Comparison of ENCODE assay signal across 8 cellular contexts in the genomic region with DNA sequence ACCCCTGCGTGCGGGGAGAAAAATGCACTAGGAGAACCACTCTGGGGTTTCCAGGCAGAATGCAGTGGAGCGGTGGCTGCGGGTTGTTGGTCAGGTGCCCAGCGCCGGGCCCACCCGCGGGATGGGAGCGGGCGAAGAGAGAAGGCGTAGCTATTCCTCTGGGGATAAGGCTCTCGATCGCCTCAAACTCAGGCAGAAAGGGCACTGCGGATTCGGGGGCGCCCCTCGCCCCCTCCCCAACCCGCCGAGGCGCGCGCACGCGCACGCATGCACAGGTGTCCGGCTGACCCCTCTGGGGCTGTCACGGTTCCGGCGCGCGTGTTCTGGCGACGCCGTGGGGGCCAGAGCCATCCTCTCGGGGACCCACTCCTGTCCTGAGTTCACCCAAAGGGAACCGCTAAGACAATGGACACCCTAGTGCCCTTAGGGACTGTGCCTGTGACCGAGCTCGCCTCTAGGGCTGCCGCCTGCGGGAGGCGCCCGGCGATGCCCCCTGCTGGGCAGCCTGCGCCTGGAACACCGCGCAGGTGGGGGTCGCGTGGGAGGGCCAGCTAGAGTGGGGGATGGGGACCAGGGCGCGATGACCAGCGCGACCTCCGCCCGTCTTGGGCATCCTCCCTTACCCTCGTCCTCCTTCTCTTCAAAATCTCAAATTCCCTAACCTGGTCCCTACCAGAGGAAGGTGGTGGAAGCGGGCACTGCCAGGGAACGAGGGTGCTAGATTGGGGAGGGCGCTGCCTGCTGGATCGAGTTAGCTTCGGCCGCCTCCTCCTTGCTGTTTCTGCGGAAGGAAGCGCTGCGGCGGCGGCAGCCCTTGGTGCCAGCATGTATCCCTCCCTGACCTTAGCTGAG. TPM values are rescaled to one million over a fixed set of nuclear protein-coding genes. Genes with fewer than 3 reads are reported as not detected.
DNase-seq lines count a peak whose midpoint lies in the region; ATAC-seq and TF ChIP-seq lines count a peak whose summit lies in the region.

No MANE protein-coding gene starts in this region.

- POLR2A ChIA-PET in SK-N-SH (lab: Yijun Ruan, JAX), result interaction anchor here (0.9 to 6.9 kb wide), 12 partner anchors 14 to 174 kb away, joined by 3 to 93 read pairs (median 5); a partner anchor contains a TSS

- H3K4me3 ChIP-seq in MM.1S (ENCODE audit: low read length) (no peak overlapping the region), SK-N-SH (ENCODE audit: low read depth in 2 of 2, low read length in 1 of 2) (peak overlapping the region; percentile 50 to 51), neural progenitor cell (peak overlapping the region; percentile 38)

- peak overlapping the region; percentile 46 for H3K27ac Mint-ChIP-seq in activated CD8-positive, alpha-beta memory T cell treated with anti-CD3 and anti-CD28 coated beads, Interleukin-2, amount 10 ng/mL, durations not matched to agents 7 days and 5 days
- H3K27ac Mint-ChIP-seq in neural progenitor cell, result peak overlapping the region; percentile 88

- no peaks in the 10 kb centered on the region for H3K4me1 ChIP-seq in MM.1S (ENCODE audit: low read length)
- peaks cover 15 to 41% of the 10 kb centered on the region in 2 experiments for H3K4me1 ChIP-seq in SK-N-SH (ENCODE audit: control insufficient read depth in 1 of 2, insufficient read depth in 2 of 2, low read depth in 1 of 2, low read length in 1 of 2)
- peaks cover 47% of the 10 kb centered on the region for H3K4me1 ChIP-seq in neural progenitor cell

- 2% methylated on average over 44 of the region's 66 CpGs for WGBS in SK-N-SH (ENCODE audit: low lambda C conversion rate)

- H3K9me3 Mint-ChIP-seq in activated CD8-positive, alpha-beta memory T cell treated with anti-CD3 and anti-CD28 coated beads, Interleukin-2, amount 10 ng/mL, durations not matched to agents 7 days and 5 days (ENCODE audit: low read depth), result no peaks in the 10 kb centered on the region
- H3K9me3 Mint-ChIP-seq in neural progenitor cell, result no peaks in the 10 kb centered on the region

- H3K9me3 ChIP-seq in MM.1S (replicated peaks; ENCODE audit: insufficient read depth, low read length) (no peaks in the 10 kb centered on the region), SK-N-SH (no peaks in the 10 kb centered on the region), neural progenitor cell (ENCODE audit: low read depth) (no peaks in the 10 kb centered on the region)

- H3K27ac ChIP-seq in MM.1S (ENCODE audit: low read length), result no peak overlapping the region
- peak overlapping the region in 1 of 2 experiments; percentile 90; a peak in 2 of 4 replicates for H3K27ac ChIP-seq in SK-N-SH (ENCODE audit: low read depth in 2 of 2, low read length in 1 of 2)
- no peak overlapping the region for H3K27ac ChIP-seq in neural progenitor cell

- H3K9ac ChIP-seq in MM.1S (ENCODE audit: low read length), result no peak overlapping the region
- H3K9ac ChIP-seq in SK-N-SH, result no peak overlapping the region
- no peak overlapping the region for H3K9ac ChIP-seq in neural progenitor cell

- H3K36me3 ChIP-seq in MM.1S (replicated peaks; ENCODE audit: insufficient read depth, low read length) (no peaks in the 10 kb centered on the region), SK-N-SH (replicated peaks in 1 of 2; ENCODE audit: control insufficient read depth in 1 of 2, insufficient read depth in 2 of 2, low read length in 1 of 2) (no peaks in the 10 kb centered on the region), neural progenitor cell (no peaks in the 10 kb centered on the region)

- H3K4me1 Mint-ChIP-seq in activated CD8-positive, alpha-beta memory T cell treated with anti-CD3 and anti-CD28 coated beads, Interleukin-2, amount 10 ng/mL, durations not matched to agents 7 days and 5 days, result peaks cover 24% of the 10 kb centered on the region
- peaks cover 35% of the 10 kb centered on the region for H3K4me1 Mint-ChIP-seq in neural progenitor cell

- no peak for ATAC-seq in activated CD8-positive, alpha-beta memory T cell treated with anti-CD3 and anti-CD28 coated beads, Interleukin-2, amount 10 ng/mL, durations not matched to agents 7 days and 5 days
- no peak for ATAC-seq in HG02981 (IDR thresholded peaks at IDR 0.05; ENCODE audit: unreplicated experiment)

- H3F3A ChIP-seq in MM.1S (ENCODE audit: insufficient read depth, low read length), result no peaks in the 10 kb centered on the region
- peaks cover 19% of the 10 kb centered on the region for H3F3A ChIP-seq in SK-N-SH (replicated peaks; ENCODE audit: insufficient read depth)
- peaks cover 50% of the 10 kb centered on the region for H3F3A ChIP-seq in neural progenitor cell (ENCODE audit: low read depth)

- peak; percentile 53 for TF ChIP-seq CTCF in MM.1S (IDR thresholded peaks at IDR 0.05; ENCODE audit: low read length)
- TF ChIP-seq CTCF in SK-N-SH (IDR thresholded peaks at IDR 0.05), result peak; percentile 93
- TF ChIP-seq CTCF in neural progenitor cell (IDR thresholded peaks at IDR 0.05), result peak; percentile 33

- H3K4me3 Mint-ChIP-seq in activated CD8-positive, alpha-beta memory T cell treated with anti-CD3 and anti-CD28 coated beads, Interleukin-2, amount 10 ng/mL, durations not matched to agents 7 days and 5 days, result no peak overlapping the region
- peak overlapping the region; percentile 84 for H3K4me3 Mint-ChIP-seq in neural progenitor cell

- no peak for TF ChIP-seq POLR2A in erythroblast (IDR thresholded peaks at IDR 0.05; ENCODE audit: low read length)

- TF ChIP-seq EP300 in SK-N-SH (IDR thresholded peaks at IDR 0.05; ENCODE audit: borderline replicate concordance in 1 of 2, low read depth in 1 of 2, low read length in 1 of 2), result peak in 1 of 2 experiments; percentile 23; a peak in 1 of 4 replicates

- H3K4me2 ChIP-seq in MM.1S (ENCODE audit: low read depth, low read length) (no peak overlapping the region), SK-N-SH (peak overlapping the region; percentile 100), neural progenitor cell (peak overlapping the region; percentile 77)

- H2AFZ ChIP-seq in MM.1S (ENCODE audit: low read length) (no peak overlapping the region), SK-N-SH (ENCODE audit: low read depth) (peak overlapping the region; percentile 72), neural progenitor cell (replicated peaks) (no peak overlapping the region)

- TF ChIP-seq RAD21 in SK-N-SH (IDR thresholded peaks at IDR 0.05; ENCODE audit: low read length), result peak; percentile 65

- H3K79me2 ChIP-seq in MM.1S (ENCODE audit: low read length), result no peaks in the 10 kb centered on the region
- H3K79me2 ChIP-seq in SK-N-SH (ENCODE audit: insufficient read depth), result no peaks in the 10 kb centered on the region
- no peaks in the 10 kb centered on the region for H3K79me2 ChIP-seq in neural progenitor cell (ENCODE audit: low read depth)

- no peaks in the 10 kb centered on the region for H3K36me3 Mint-ChIP-seq in activated CD8-positive, alpha-beta memory T cell treated with anti-CD3 and anti-CD28 coated beads, Interleukin-2, amount 10 ng/mL, durations not matched to agents 7 days and 5 days
- H3K36me3 Mint-ChIP-seq in neural progenitor cell, result no peaks in the 10 kb centered on the region

- H3K27me3 ChIP-seq in MM.1S (replicated peaks; ENCODE audit: insufficient read depth, low read length) (peaks cover 76% of the 10 kb centered on the region), SK-N-SH (ENCODE audit: insufficient read depth) (peaks cover 34% of the 10 kb centered on the region), neural progenitor cell (peaks cover 97% of the 10 kb centered on the region)

- H3K9me2 ChIP-seq in MM.1S (replicated peaks; ENCODE audit: insufficient read depth, low read length), result no peaks in the 10 kb centered on the region
- H3K9me2 ChIP-seq in SK-N-SH, result no peaks in the 10 kb centered on the region

- H4K20me1 ChIP-seq in MM.1S (ENCODE audit: insufficient read depth, low read length), result no peaks in the 10 kb centered on the region
- H4K20me1 ChIP-seq in SK-N-SH (ENCODE audit: insufficient read depth), result no peaks in the 10 kb centered on the region
- H4K20me1 ChIP-seq in neural progenitor cell (ENCODE audit: low read depth), result peaks cover 34% of the 10 kb centered on the region

- peak; percentile 56 for DNase-seq in activated CD8-positive, alpha-beta memory T cell treated with anti-CD3 and anti-CD28 coated beads, Interleukin-2, amount 10 ng/mL, durations not matched to agents 7 days and 5 days
- DNase-seq in activated CD8-positive, alpha-beta memory T cell treated with anti-CD3 and anti-CD28 coated beads, Interleukin-2, amount 50 U/mL, for 48 hours, result no peak
- DNase-seq in MM.1S (no peak), SK-N-SH (peak; percentile 97), erythroblast (lab: John Stamatoyannopoulos, UW) (peak; percentile 61 to 63), neural progenitor cell (ENCODE audit: low spot score) (peak; percentile 57), activated gamma-delta T cell (lab: John Stamatoyannopoulos, UW) (no peak)

- CTCF ChIA-PET in activated CD8-positive, alpha-beta memory T cell treated with anti-CD3 and anti-CD28 coated beads, Interleukin-2, amount 10 ng/mL, durations not matched to agents 7 days and 5 days (lab: Charles Lee), result interaction anchor here (0.7 to 7.0 kb wide), 11 partner anchors 9 to 181 kb away, joined by 3 to 51 read pairs (median 7); a partner anchor contains a TSS
- CTCF ChIA-PET in SK-N-SH (lab: Yijun Ruan, JAX), result interaction anchor here (0.6 to 14.7 kb wide), 44 partner anchors 8 to 608 kb away, joined by 3 to 274 read pairs (median 5); a partner anchor contains a TSS

- H3K27me3 Mint-ChIP-seq in activated CD8-positive, alpha-beta memory T cell treated with anti-CD3 and anti-CD28 coated beads, Interleukin-2, amount 10 ng/mL, durations not matched to agents 7 days and 5 days, result peaks cover 63% of the 10 kb centered on the region
- H3K27me3 Mint-ChIP-seq in neural progenitor cell (ENCODE audit: insufficient read depth, low read depth), result peaks cover 56% of the 10 kb centered on the region

RNA-seq across cellular contexts. Expression of a gene that starts 14.4 kb away (rescaled TPM):
- 1 to 10 TPM; 6.8 to 8.6 TPM for total RNA-seq in activated CD8-positive, alpha-beta memory T cell treated with anti-CD3 and anti-CD28 coated beads, Interleukin-2, amount 10 ng/mL, durations not matched to agents 7 days and 5 days
- polyA plus RNA-seq in SK-N-SH (2012; rRNA removed), result 2.1 and 2.9 TPM in 2 replicates
- polyA plus RNA-seq in SK-N-SH (2012; cell fraction: cytosol; rRNA removed), result 2.0 and 2.8 TPM in 2 replicates
- polyA plus RNA-seq in SK-N-SH (2012; cell fraction: nucleus; rRNA removed), result 6.1 and 6.5 TPM in 2 replicates
- total RNA-seq in neural progenitor cell (ENCODE audit: low replicate concordance), result 2.8 and 15.2 TPM in 2 replicates

RNA-seq across cellular contexts. Expression of a gene that starts 28.0 kb away (rescaled TPM):
- total RNA-seq in activated CD8-positive, alpha-beta memory T cell treated with anti-CD3 and anti-CD28 coated beads, Interleukin-2, amount 10 ng/mL, durations not matched to agents 7 days and 5 days, result 10 to 100 TPM; 28.3 to 36.7 TPM
- 16.6 and 21.9 TPM in 2 replicates for polyA plus RNA-seq in SK-N-SH (2012; rRNA removed)
- 11.0 and 13.2 TPM in 2 replicates for polyA plus RNA-seq in SK-N-SH (2012; cell fraction: cytosol; rRNA removed)
- 23.6 and 29.2 TPM in 2 replicates for polyA plus RNA-seq in SK-N-SH (2012; cell fraction: nucleus; rRNA removed)
- 2.7 and 5.6 TPM in 2 replicates for total RNA-seq in neural progenitor cell (ENCODE audit: low replicate concordance)

RNA-seq across cellular contexts. Expression of a gene that starts 33.3 kb away (rescaled TPM):
- 1 to 10 TPM; 5.3 to 6.8 TPM for total RNA-seq in activated CD8-positive, alpha-beta memory T cell treated with anti-CD3 and anti-CD28 coated beads, Interleukin-2, amount 10 ng/mL, durations not matched to agents 7 days and 5 days
- polyA plus RNA-seq in SK-N-SH (2012; rRNA removed), result 19.7 and 22.4 TPM in 2 replicates
- 9.7 and 13.6 TPM in 2 replicates for polyA plus RNA-seq in SK-N-SH (2012; cell fraction: cytosol; rRNA removed)
- polyA plus RNA-seq in SK-N-SH (2012; cell fraction: nucleus; rRNA removed), result 42.0 and 52.6 TPM in 2 replicates
- total RNA-seq in neural progenitor cell (ENCODE audit: low replicate concordance), result 53.5 and 155 TPM in 2 replicates

Comparison
In these comparisons a context has a peak if more than half of its experiments do, and no peak if none do; other contexts are left out.
1. DNase-seq: peak in activated CD8-positive, alpha-beta memory T cell treated with anti-CD3 and anti-CD28 coated beads, Interleukin-2, amount 10 ng/mL, durations not matched to agents 7 days and 5 days (single experiment), SK-N-SH (single experiment), erythroblast (2 of 2) and neural progenitor cell (single experiment); none in activated CD8-positive, alpha-beta memory T cell treated with anti-CD3 and anti-CD28 coated beads, Interleukin-2, amount 50 U/mL, for 48 hours (single experiment), MM.1S (single experiment) and activated gamma-delta T cell (single experiment).
2. CTCF ChIP-seq: peak in every context shown above with its lines; median percentile 93 in SK-N-SH; 53 in MM.1S; 33 in neural progenitor cell.